ENCODE assay signal across 30 cellular contexts in genomic region chr2:47890711-47891368, GRCh38. TPM values are rescaled to one million over a fixed set of nuclear protein-coding genes. Genes with fewer than 3 reads are reported as not detected.
DNase-seq lines count a peak whose midpoint lies in the region; ATAC-seq lines count a peak whose summit lies in the region.
"Had no signal": no experiment of that assay in that cellular context is flagged by ENCODE, and none has a peak within 500 bp of the region (broad histone marks: within the 10 kb centered on the region; RNA-seq: fewer than 3 reads in every experiment).

No MANE protein-coding gene starts in this region.

- peaks cover 15% of the 10 kb centered on the region for H3K36me3 Mint-ChIP-seq in activated CD4-positive, alpha-beta T cell treated with anti-CD3 and anti-CD28 coated beads for 36 hours (ENCODE audit: low read depth)
- H3K36me3 Mint-ChIP-seq in activated CD4-positive, alpha-beta T cell treated with anti-CD3 and anti-CD28 coated beads, Interleukin-2, amount 10 ng/mL, durations not matched to agents 7 days and 5 days (ENCODE audit: low read depth), result peaks cover 26% of the 10 kb centered on the region
- peaks cover 0 to 11% (median 0%) of the 10 kb centered on the region in 5 donors for H3K36me3 Mint-ChIP-seq in naive thymus-derived CD4-positive, alpha-beta T cell

- no peak for DNase-seq in activated CD4-positive, alpha-beta T cell treated with anti-CD3 and anti-CD28 coated beads for 36 hours
- DNase-seq in activated CD4-positive, alpha-beta T cell treated with anti-CD3 and anti-CD28 coated beads, Interleukin-2, amount 10 ng/mL, durations not matched to agents 7 days and 5 days, result no peak
- DNase-seq in EL (peak; percentile 47), amniotic epithelial cell (ENCODE audit: low read depth) (peak; percentile 92), NCI-H510A treated with DMSO at 0.1 percent for 48 hours (lab: John Stamatoyannopoulos, UW) (no peak), NCI-H82 (lab: John Stamatoyannopoulos, UW) (no peak), NCI-H2171 (lab: John Stamatoyannopoulos, UW) (no peak)
- no peak for DNase-seq in naive thymus-derived CD4-positive, alpha-beta T cell
- DNase-seq: activated gamma-delta T cell treated with Interleukin-2 at 50 U/mL for 16 hours; activated T-cell treated with anti-CD3 and anti-CD28 coated beads for 4 hours; cortex of kidney; effector memory CD8-positive, alpha-beta T cell; erythroblast; gastrocnemius medialis; H9; MG63; NCI-H1417 treated with DMSO at 0.1 percent for 48 hours; NCI-H2081; NCI-H446; RPMI8226; stimulated activated CD4-positive, alpha-beta T cell treated with anti-CD3 and anti-CD28 coated beads, Interleukin-4, amount 100 ng/mL, for 4 hours; T-helper 1 cell; testis had no signal

- intact Hi-C loops in activated CD4-positive, alpha-beta T cell treated with anti-CD3 and anti-CD28 coated beads for 36 hours (cut with DNase I, micrococcal nuclease), result no loop called here
- intact Hi-C loops in naive thymus-derived CD4-positive, alpha-beta T cell (cut with micrococcal nuclease), result loop anchor here in 1 of 2 donors (2.0 kb wide), 1 partner anchor 16 kb away; no protein-coding TSS in a partner anchor

- no peaks in the 10 kb centered on the region for H3K36me3 ChIP-seq in naive thymus-derived CD4-positive, alpha-beta T cell (ENCODE audit: control insufficient read depth in 2 of 3, insufficient read depth in 3 of 3, low read length in 3 of 3)
- H3K36me3 ChIP-seq: gastrocnemius medialis, MG63, neural progenitor cell, SJSA1, vagina had no signal

- peak; percentile 67 for ATAC-seq in activated CD4-positive, alpha-beta T cell treated with anti-CD3 and anti-CD28 coated beads for 36 hours
- ATAC-seq in naive thymus-derived CD4-positive, alpha-beta T cell, result no peak
- ATAC-seq: effector memory CD8-positive, alpha-beta T cell; gastrocnemius medialis; K562; stimulated activated memory B cell treated with anti-CD40 and anti-IgM and Interleukin-4, amounts not matched to agents 10 μg/mL and 1 μg/mL and 100 μg/mL, for 72 hours had no signal

- peaks cover 19 to 30% of the 10 kb centered on the region in 2 donors for H3K4me1 ChIP-seq in naive thymus-derived CD4-positive, alpha-beta T cell (ENCODE audit: control insufficient read depth in 2 of 2, insufficient read depth in 2 of 2, low read length in 2 of 2)
- H3K4me1 ChIP-seq: neural progenitor cell had no signal

- no peak overlapping the region for H3K4me3 Mint-ChIP-seq in activated CD4-positive, alpha-beta T cell treated with anti-CD3 and anti-CD28 coated beads for 36 hours
- H3K4me3 Mint-ChIP-seq in activated CD4-positive, alpha-beta T cell treated with anti-CD3 and anti-CD28 coated beads, Interleukin-2, amount 10 ng/mL, durations not matched to agents 7 days and 5 days, result no peak overlapping the region
- H3K4me3 Mint-ChIP-seq in naive thymus-derived CD4-positive, alpha-beta T cell, result peak overlapping the region in 4 of 10 donors; percentile 1 to 39 (median 16)
- H3K4me3 Mint-ChIP-seq: effector memory CD8-positive, alpha-beta T cell; H9; neural progenitor cell; stimulated activated memory B cell treated with anti-CD40 and anti-IgM and Interleukin-4, amounts not matched to agents 10 μg/mL and 1 μg/mL and 100 μg/mL, for 72 hours had no signal

- CTCF ChIA-PET in activated CD4-positive, alpha-beta T cell treated with anti-CD3 and anti-CD28 coated beads for 36 hours (lab: Charles Lee), result no interaction called here
- CTCF ChIA-PET in activated CD4-positive, alpha-beta T cell treated with anti-CD3 and anti-CD28 coated beads, Interleukin-2, amount 10 ng/mL, durations not matched to agents 7 days and 5 days (lab: Charles Lee), result interaction anchor here (0.7 kb wide), 1 partner anchor 53 kb away, joined by 4 read pairs; no protein-coding TSS in a partner anchor
- CTCF ChIA-PET in naive thymus-derived CD4-positive, alpha-beta T cell (lab: Charles Lee), result interaction anchor here (0.6 kb wide), 1 partner anchor 123 kb away, joined by 3 read pairs; no protein-coding TSS in a partner anchor

- POLR2A ChIA-PET in activated CD4-positive, alpha-beta T cell treated with anti-CD3 and anti-CD28 coated beads for 36 hours (lab: Charles Lee), result no interaction called here
- POLR2A ChIA-PET in activated CD4-positive, alpha-beta T cell treated with anti-CD3 and anti-CD28 coated beads, Interleukin-2, amount 10 ng/mL, durations not matched to agents 7 days and 5 days (lab: Charles Lee), result no interaction called here
- POLR2A ChIA-PET in naive thymus-derived CD4-positive, alpha-beta T cell (lab: Charles Lee), result no interaction called here

- H3K9me3 ChIP-seq in naive thymus-derived CD4-positive, alpha-beta T cell (ENCODE audit: control insufficient read depth in 2 of 3, low read length in 3 of 3), result no peaks in the 10 kb centered on the region
- H3K9me3 ChIP-seq: gastrocnemius medialis, MG63, SJSA1, testis, vagina had no signal

- no peaks in the 10 kb centered on the region for H3K9me3 Mint-ChIP-seq in activated CD4-positive, alpha-beta T cell treated with anti-CD3 and anti-CD28 coated beads for 36 hours (ENCODE audit: low read depth)
- H3K9me3 Mint-ChIP-seq in activated CD4-positive, alpha-beta T cell treated with anti-CD3 and anti-CD28 coated beads, Interleukin-2, amount 10 ng/mL, durations not matched to agents 7 days and 5 days, result no peaks in the 10 kb centered on the region
- no peaks in the 10 kb centered on the region for H3K9me3 Mint-ChIP-seq in naive thymus-derived CD4-positive, alpha-beta T cell
- H3K9me3 Mint-ChIP-seq: effector memory CD8-positive, alpha-beta T cell; H9; stimulated activated memory B cell treated with anti-CD40 and anti-IgM and Interleukin-4, amounts not matched to agents 10 μg/mL and 1 μg/mL and 100 μg/mL, for 72 hours had no signal

- peaks cover 71% of the 10 kb centered on the region for H3K4me1 Mint-ChIP-seq in activated CD4-positive, alpha-beta T cell treated with anti-CD3 and anti-CD28 coated beads for 36 hours
- H3K4me1 Mint-ChIP-seq in activated CD4-positive, alpha-beta T cell treated with anti-CD3 and anti-CD28 coated beads, Interleukin-2, amount 10 ng/mL, durations not matched to agents 7 days and 5 days, result peaks cover 40% of the 10 kb centered on the region
- H3K4me1 Mint-ChIP-seq in naive thymus-derived CD4-positive, alpha-beta T cell, result peaks cover 46 to 90% (median 71%) of the 10 kb centered on the region in 7 donors
- H3K4me1 Mint-ChIP-seq: neural progenitor cell had no signal

- H3K27ac Mint-ChIP-seq in activated CD4-positive, alpha-beta T cell treated with anti-CD3 and anti-CD28 coated beads for 36 hours, result no peak overlapping the region
- no peak overlapping the region for H3K27ac Mint-ChIP-seq in activated CD4-positive, alpha-beta T cell treated with anti-CD3 and anti-CD28 coated beads, Interleukin-2, amount 10 ng/mL, durations not matched to agents 7 days and 5 days
- H3K27ac Mint-ChIP-seq in naive thymus-derived CD4-positive, alpha-beta T cell, result peak overlapping the region in 7 of 9 donors; percentile 3 to 56 (median 26)
- H3K27ac Mint-ChIP-seq: H9, neural progenitor cell had no signal

- no peaks in the 10 kb centered on the region for H3K27me3 Mint-ChIP-seq in activated CD4-positive, alpha-beta T cell treated with anti-CD3 and anti-CD28 coated beads for 36 hours
- H3K27me3 Mint-ChIP-seq in activated CD4-positive, alpha-beta T cell treated with anti-CD3 and anti-CD28 coated beads, Interleukin-2, amount 10 ng/mL, durations not matched to agents 7 days and 5 days, result no peaks in the 10 kb centered on the region
- H3K27me3 Mint-ChIP-seq in naive thymus-derived CD4-positive, alpha-beta T cell, result no peaks in the 10 kb centered on the region
- H3K27me3 Mint-ChIP-seq: effector memory CD8-positive, alpha-beta T cell; stimulated activated memory B cell treated with anti-CD40 and anti-IgM and Interleukin-4, amounts not matched to agents 10 μg/mL and 1 μg/mL and 100 μg/mL, for 72 hours had no signal

- H3K27ac ChIP-seq in naive thymus-derived CD4-positive, alpha-beta T cell (ENCODE audit: low read depth, low read length), result no peak overlapping the region
- H3K27ac ChIP-seq: 22Rv1, gastrocnemius medialis, hepatocyte, neural progenitor cell, SJSA1, testis, vagina had no signal

- no peaks in the 10 kb centered on the region for H3K27me3 ChIP-seq in naive thymus-derived CD4-positive, alpha-beta T cell (ENCODE audit: control insufficient read depth in 2 of 2, insufficient read depth in 2 of 2, low read length in 2 of 2)
- H3K27me3 ChIP-seq: gastrocnemius medialis, hepatocyte, MG63, neural progenitor cell, SJSA1, testis, vagina had no signal

- H3K4me3 ChIP-seq in naive thymus-derived CD4-positive, alpha-beta T cell (ENCODE audit: low read length), result no peak overlapping the region
- H3K4me3 ChIP-seq: gastrocnemius medialis, hepatocyte, K562, MG63, neural progenitor cell, SJSA1, testis, vagina had no signal

RNA-seq across cellular contexts. Expression of gene FBXO11, which starts 15.5 kb away (rescaled TPM):
- 10 to 100 TPM; 33.0 to 40.3 TPM for total RNA-seq in activated CD4-positive, alpha-beta T cell treated with anti-CD3 and anti-CD28 coated beads for 36 hours
- total RNA-seq in activated CD4-positive, alpha-beta T cell treated with anti-CD3 and anti-CD28 coated beads, Interleukin-2, amount 10 ng/mL, durations not matched to agents 7 days and 5 days, result 10 to 100 TPM; 49.3 to 58.5 TPM
- 10 to 100 TPM; 54.6 to 92.1 (median 85.5) TPM for total RNA-seq in naive thymus-derived CD4-positive, alpha-beta T cell
- polyA plus RNA-seq in naive thymus-derived CD4-positive, alpha-beta T cell, result 1 to 10 TPM; 7.7 to 9.0 TPM

Comparison
In these comparisons a context has a peak if more than half of its experiments do, and no peak if none do; other contexts are left out.
1. DNase-seq: peak in EL (single experiment) and amniotic epithelial cell (single experiment); none in activated CD4-positive, alpha-beta T cell treated with anti-CD3 and anti-CD28 coated beads for 36 hours (single experiment), activated CD4-positive, alpha-beta T cell treated with anti-CD3 and anti-CD28 coated beads, Interleukin-2, amount 10 ng/mL, durations not matched to agents 7 days and 5 days (single experiment), naive thymus-derived CD4-positive, alpha-beta T cell (0 of 9), NCI-H510A treated with DMSO at 0.1 percent for 48 hours (single experiment), NCI-H82 (single experiment) and NCI-H2171 (single experiment).
2. H3K27ac Mint-ChIP-seq: peak in naive thymus-derived CD4-positive, alpha-beta T cell (7 of 9); none in activated CD4-positive, alpha-beta T cell treated with anti-CD3 and anti-CD28 coated beads for 36 hours (single experiment) and activated CD4-positive, alpha-beta T cell treated with anti-CD3 and anti-CD28 coated beads, Interleukin-2, amount 10 ng/mL, durations not matched to agents 7 days and 5 days (single experiment).